9 cellular contexts compared by ENCODE assay signal in the genomic region with DNA sequence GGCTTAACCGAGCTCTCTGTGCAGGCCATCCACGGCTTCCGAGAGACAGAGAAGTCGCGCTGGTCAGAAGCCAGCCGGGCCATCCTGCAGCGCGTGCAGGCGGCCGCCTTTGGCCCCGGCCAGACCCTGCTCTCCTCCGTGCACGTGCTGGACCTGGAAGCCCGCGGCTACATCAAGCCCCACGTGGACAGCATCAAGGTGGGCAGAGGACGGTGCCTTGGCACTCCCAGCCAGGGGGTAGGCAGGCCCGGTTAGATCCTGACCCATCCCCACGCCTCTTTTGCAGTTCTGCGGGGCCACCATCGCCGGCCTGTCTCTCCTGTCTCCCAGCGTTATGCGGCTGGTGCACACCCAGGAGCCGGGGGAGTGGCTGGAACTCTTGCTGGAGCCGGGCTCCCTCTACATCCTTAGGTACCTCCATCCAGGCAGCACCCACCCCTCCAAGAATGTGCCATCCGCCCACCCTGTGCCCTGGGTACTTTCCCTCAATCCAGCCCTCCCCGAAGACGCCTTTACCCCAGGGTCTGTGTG. TPM values are rescaled to one million over a fixed set of nuclear protein-coding genes. Genes with fewer than 3 reads are reported as not detected.
A peak's percentile ranks its signal among the peaks of the same experiment; 100 is the strongest.
DNase-seq lines count a peak whose midpoint lies in the region; ATAC-seq and TF ChIP-seq lines count a peak whose summit lies in the region.
"Had no signal": no experiment of that assay in that cellular context is flagged by ENCODE, and none has a peak within 500 bp of the region (broad histone marks: within the 10 kb centered on the region; RNA-seq: fewer than 3 reads in every experiment).

No MANE protein-coding gene starts in this region.

- H3K27ac Mint-ChIP-seq in MCF 10A (ENCODE audit: low read depth, unreplicated experiment): no peak overlapping the region

- H3K27ac ChIP-seq in right cardiac atrium (ENCODE audit: low read length): no peak overlapping the region
- peak overlapping the region; percentile 65 to 100 for H3K27ac ChIP-seq in mucosa of rectum (ENCODE audit: low read depth in 2 of 2, low read length in 2 of 2)
- no peak overlapping the region for H3K27ac ChIP-seq in WERI-Rb-1

- H3K27me3 Mint-ChIP-seq in MCF 10A (ENCODE audit: insufficient read depth, unreplicated experiment): no peaks in the 10 kb centered on the region

- H3K4me3 Mint-ChIP-seq in MCF 10A (ENCODE audit: unreplicated experiment): peak overlapping the region; percentile 90

- CTCF ChIA-PET in MCF 10A (lab: Yijun Ruan, JAX): no interaction called here

- H3K36me3 ChIP-seq in mucosa of rectum (ENCODE audit: control insufficient read depth in 2 of 2, insufficient read depth in 2 of 2, low read length in 2 of 2): peaks cover 6 to 12% of the 10 kb centered on the region in 2 donors
- H3K36me3 ChIP-seq in WERI-Rb-1: peaks cover 22% of the 10 kb centered on the region

- TF ChIP-seq CTCF in MCF 10A (IDR thresholded peaks at IDR 0.05; ENCODE audit: unreplicated experiment) (no peak), WERI-Rb-1 (IDR thresholded peaks at IDR 0.05; ENCODE audit: low read depth, low read length) (no peak)

- H3K4me1 Mint-ChIP-seq in MCF 10A (ENCODE audit: insufficient read depth, unreplicated experiment): peaks cover 19% of the 10 kb centered on the region

- intact Hi-C loops in right cardiac atrium (cut with DNase I) (no loop called here), Right ventricle myocardium superior (cut with DNase I) (no loop called here), MCF 10A (cut with micrococcal nuclease) (no loop called here)

- BruUV-seq in MCF 10A (replicated peaks; lab: Mats Ljungman, UMichigan): TSS peak; percentile 64

- ATAC-seq in right cardiac atrium: no peak
- no peak for ATAC-seq in Right ventricle myocardium superior (ENCODE audit: poor library complexity)
- ATAC-seq in HG02759 (IDR thresholded peaks at IDR 0.05; ENCODE audit: unreplicated experiment): no peak

- no peaks in the 10 kb centered on the region for H3K27me3 ChIP-seq in right cardiac atrium (ENCODE audit: control insufficient read depth, insufficient read depth)
- no peaks in the 10 kb centered on the region for H3K27me3 ChIP-seq in mucosa of rectum (ENCODE audit: control insufficient read depth in 2 of 2, insufficient read depth in 2 of 2, low read length in 2 of 2)
- H3K27me3 ChIP-seq in WERI-Rb-1 (ENCODE audit: insufficient read depth, low read depth, severe bottlenecking): no peaks in the 10 kb centered on the region

- WGBS in right cardiac atrium: 69% methylated on average over 29 of the region's 29 CpGs

- POLR2A ChIA-PET in MCF 10A (lab: Yijun Ruan, JAX): interaction anchor here (0.7 to 2.5 kb wide), 3 partner anchors 19 to 282 kb away, joined by 3 to 13 read pairs (median 6); a partner anchor contains a TSS

- no peaks in the 10 kb centered on the region for H3K9me3 Mint-ChIP-seq in MCF 10A (ENCODE audit: unreplicated experiment)

- DNase-seq in right cardiac atrium (peak in 2 of 3 donors; percentile 73 to 79), Right ventricle myocardium superior (no peak), MCF 10A (ENCODE audit: unreplicated experiment) (no peak), NCI-H69 (lab: John Stamatoyannopoulos, UW) (no peak), WERI-Rb-1 (no peak), NCI-H1105 (lab: John Stamatoyannopoulos, UW) (no peak)
- DNase-seq: NCI-H2029 treated with DMSO at 0.1 percent for 48 hours had no signal

- H3K36me3 Mint-ChIP-seq in MCF 10A (ENCODE audit: insufficient read depth, unreplicated experiment): peaks cover 45% of the 10 kb centered on the region

- H3K9me3 ChIP-seq in right cardiac atrium (ENCODE audit: control insufficient read depth, low read length) (no peaks in the 10 kb centered on the region), mucosa of rectum (ENCODE audit: control insufficient read depth in 2 of 2, low read length in 2 of 2) (no peaks in the 10 kb centered on the region), WERI-Rb-1 (ENCODE audit: severe bottlenecking) (no peaks in the 10 kb centered on the region)

- H3K9ac ChIP-seq in mucosa of rectum (ENCODE audit: low read depth in 1 of 2, low read length in 2 of 2): no peak overlapping the region

- H3K4me1 ChIP-seq in right cardiac atrium (ENCODE audit: control insufficient read depth, insufficient read depth, low read length) (peaks cover 3% of the 10 kb centered on the region), mucosa of rectum (ENCODE audit: control insufficient read depth in 2 of 2, insufficient read depth in 2 of 2, low read length in 2 of 2) (peaks cover 4 to 13% of the 10 kb centered on the region in 2 donors)

- H3K4me3 ChIP-seq in right cardiac atrium (ENCODE audit: low read length): no peak overlapping the region
- H3K4me3 ChIP-seq in mucosa of rectum (ENCODE audit: low read length in 2 of 2): peak overlapping the region in 1 of 2 donors; percentile 53
- no peak overlapping the region for H3K4me3 ChIP-seq in WERI-Rb-1 (ENCODE audit: low read depth, low read length)

RNA-seq across cellular contexts. Expression of a gene that starts 1.5 kb away (rescaled TPM):
- total RNA-seq in right cardiac atrium (1 to 10 TPM in 2 of 4 donors, under 1 TPM in 2; 0.68 to 1.3 (median 0.99) TPM), Right ventricle myocardium superior (0.75 TPM), MCF 10A (2022) (1.1 and 1.9 TPM in 2 replicates)
- 0.50 TPM for polyA plus RNA-seq in right cardiac atrium

RNA-seq across cellular contexts. Expression of a gene that starts 1.6 kb away (rescaled TPM):
- total RNA-seq in right cardiac atrium: 100 to 1,000 TPM in 3 of 4 donors, 10 to 100 TPM in 1; 95.6 to 127 (median 119) TPM
- 99.0 TPM for polyA plus RNA-seq in right cardiac atrium
- 134 TPM for total RNA-seq in Right ventricle myocardium superior
- 49.9 and 51.5 TPM in 2 replicates for total RNA-seq in MCF 10A (2022)

RNA-seq across cellular contexts. Expression of a gene that starts 12.9 kb away (rescaled TPM):
- total RNA-seq in right cardiac atrium (10 to 100 TPM; 61.5 to 79.5 (median 68.6) TPM), Right ventricle myocardium superior (79.7 TPM), MCF 10A (2022) (132 and 142 TPM in 2 replicates)
- 73.0 TPM for polyA plus RNA-seq in right cardiac atrium

RNA-seq across cellular contexts. Expression of a gene that starts 18.7 kb away (rescaled TPM):
- total RNA-seq in right cardiac atrium: 10 to 100 TPM; 30.8 to 39.8 (median 34.3) TPM
- polyA plus RNA-seq in right cardiac atrium: 33.8 TPM
- 30.5 TPM for total RNA-seq in Right ventricle myocardium superior
- total RNA-seq in MCF 10A (2022): 65.6 and 84.8 TPM in 2 replicates

RNA-seq across cellular contexts. Expression of a gene that starts 40.8 kb away (rescaled TPM):
- total RNA-seq in right cardiac atrium: not detected
- not detected for polyA plus RNA-seq in right cardiac atrium
- not detected for total RNA-seq in Right ventricle myocardium superior
- total RNA-seq in MCF 10A (2022): not detected in 2 replicates

Comparison
In these comparisons a context has a peak if more than half of its experiments do, and no peak if none do; other contexts are left out.
1. DNase-seq: peak in right cardiac atrium (2 of 3); none in Right ventricle myocardium superior (single experiment), MCF 10A (single experiment), NCI-H69 (single experiment), WERI-Rb-1 (single experiment) and NCI-H1105 (single experiment).
2. H3K27ac ChIP-seq: peak in mucosa of rectum (2 of 2); none in right cardiac atrium (single experiment) and WERI-Rb-1 (single experiment).